Comparison of ENCODE assay signal across 26 cellular contexts in the genomic region with DNA sequence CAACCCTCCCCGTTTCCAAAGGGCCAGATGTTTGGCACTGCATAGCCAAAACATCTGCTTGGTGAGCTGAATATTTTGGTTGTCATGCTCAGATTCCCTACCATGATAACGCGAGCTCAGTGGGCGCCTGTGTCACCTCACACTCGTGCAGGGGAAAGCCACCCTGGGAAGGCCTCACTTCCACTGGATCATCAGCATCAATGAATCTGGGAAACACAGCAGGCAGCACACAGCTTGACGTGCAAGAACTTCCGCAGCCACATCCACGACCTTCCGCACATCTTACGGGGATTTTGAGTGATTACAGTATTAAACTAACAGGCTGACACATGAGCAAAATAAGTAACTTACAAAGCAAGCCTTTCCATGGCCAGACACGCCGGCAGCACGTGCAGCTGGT. TPM values are rescaled to one million over a fixed set of nuclear protein-coding genes. Genes with fewer than 3 reads are reported as not detected.
"Had no signal": no experiment of that assay in that cellular context is flagged by ENCODE, and none has a peak within 500 bp of the region (broad histone marks: within the 10 kb centered on the region; RNA-seq: fewer than 3 reads in every experiment).

No MANE protein-coding gene starts in this region.

- H3K4me3 Mint-ChIP-seq: activated B cell treated with CpG ODN at 0.5 μM for 24 hours; activated CD8-positive, alpha-beta T cell treated with anti-CD3 and anti-CD28 coated beads for 36 hours; dendritic cell treated with granulocyte-macrophage colony-stimulating factor and Interleukin-4, amounts not matched to agents 40 ng/mL and 50 ng/mL, for 4 days; endodermal cell; natural killer cell treated with Interleukin-12 subunit alpha and Interleukin-12 subunit beta and Interleukin-15 and Interleukin-18, amount 100 ng/mL, for 72 hours; T-helper 1 cell treated with Interleukin-12 subunit alpha and Interleukin-12 subunit beta and Interleukin-4 antibody, amounts not matched to agents 30 μg/mL and 1 μg/mL, for 36 hours; type B pancreatic cell had no signal

- H3K9me3 ChIP-seq: mucosa of descending colon, thoracic aorta, uterus had no signal

- H3K9me3 Mint-ChIP-seq: activated T-helper 2 cell treated with anti-CD3 and anti-CD28 coated beads, Interferon-gamma antibody, Interleukin-2, Interleukin-4, amounts not matched to agents 10 μg/mL and 5 μg/mL and 100 μg/mL, durations not matched to agents 14 hours and 24 hours and 36 hours; dendritic cell treated with granulocyte-macrophage colony-stimulating factor and Interleukin-4, amounts not matched to agents 40 ng/mL and 50 ng/mL, for 4 days; natural killer cell treated with Interleukin-12 subunit alpha and Interleukin-12 subunit beta and Interleukin-15 and Interleukin-18, amount 100 ng/mL, for 72 hours; type B pancreatic cell had no signal

- H3K27ac Mint-ChIP-seq: activated B cell treated with CpG ODN at 0.5 μM for 24 hours; activated CD8-positive, alpha-beta T cell treated with anti-CD3 and anti-CD28 coated beads for 36 hours; activated naive CD4-positive, alpha-beta T cell treated with anti-CD3 and anti-CD28 coated beads, Interleukin-2, amount 50 U/mL, for 72 hours; activated T-helper 2 cell treated with anti-CD3 and anti-CD28 coated beads, Interferon-gamma antibody, Interleukin-2, Interleukin-4, amounts not matched to agents 10 μg/mL and 5 μg/mL and 100 μg/mL, durations not matched to agents 14 hours and 24 hours and 36 hours; dendritic cell treated with granulocyte-macrophage colony-stimulating factor and Interleukin-4, amounts not matched to agents 40 ng/mL and 50 ng/mL, for 4 days; endodermal cell; natural killer cell treated with Interleukin-12 subunit alpha and Interleukin-12 subunit beta and Interleukin-15 and Interleukin-18, amount 100 ng/mL, for 72 hours; T-helper 1 cell treated with Interleukin-12 subunit alpha and Interleukin-12 subunit beta and Interleukin-4 antibody, amounts not matched to agents 30 μg/mL and 1 μg/mL, for 36 hours; type B pancreatic cell had no signal

- DNase-seq: activated B cell treated with CpG ODN at 0.5 μM for 24 hours; activated CD4-positive, alpha-beta T cell treated with anti-CD3 and anti-CD28 coated beads, Interleukin-2, amount 50 U/mL, for 1 hour; activated CD8-positive, alpha-beta T cell treated with anti-CD3 and anti-CD28 coated beads for 36 hours; activated T-cell treated with anti-CD3 and anti-CD28 coated beads, Interleukin-2, amount 50 U/mL, for 48 hours; anterior cingulate cortex; central memory CD4-positive, alpha-beta T cell; endodermal cell; foreskin melanocyte; heart right ventricle; kidney glomerular epithelial cell; lower lobe of right lung; mucosa of descending colon; stimulated activated CD4-positive, alpha-beta T cell treated with anti-CD3 and anti-CD28 coated beads, Interleukin-2, amount 100 ng/mL, for 48 hours; stimulated activated naive CD4-positive, alpha-beta T cell treated with Interleukin-2 at 50 U/mL for 16 hours; T-helper 9 cell; uterus had no signal

- H3K27me3 ChIP-seq: right atrium auricular region had no signal

- H3K27ac ChIP-seq: heart right ventricle, lower lobe of right lung, right atrium auricular region, thoracic aorta, uterus had no signal

- H3K36me3 Mint-ChIP-seq: natural killer cell treated with Interleukin-12 subunit alpha and Interleukin-12 subunit beta and Interleukin-15 and Interleukin-18, amount 100 ng/mL, for 72 hours; type B pancreatic cell had no signal

- H3K4me1 Mint-ChIP-seq: activated B cell treated with CpG ODN at 0.5 μM for 24 hours, endodermal cell had no signal

- H3K36me3 ChIP-seq: heart right ventricle, lower lobe of right lung, right atrium auricular region, thoracic aorta, uterus had no signal

- FAIRE-seq: TTC549 had no signal

- H3K4me3 ChIP-seq: heart right ventricle, lower lobe of right lung, mucosa of descending colon, right atrium auricular region, thoracic aorta, uterus had no signal

- H3K4me1 ChIP-seq: heart right ventricle, right atrium auricular region, uterus had no signal

RNA-seq across cellular contexts. Expression of a gene that starts 54.7 kb away (rescaled TPM):
- total RNA-seq: activated B cell treated with CpG ODN at 0.5 μM for 24 hours; activated CD8-positive, alpha-beta T cell treated with anti-CD3 and anti-CD28 coated beads for 36 hours; activated naive CD4-positive, alpha-beta T cell treated with anti-CD3 and anti-CD28 coated beads, Interleukin-2, amount 50 U/mL, for 72 hours; activated T-helper 2 cell treated with anti-CD3 and anti-CD28 coated beads, Interferon-gamma antibody, Interleukin-2, Interleukin-4, amounts not matched to agents 10 μg/mL and 5 μg/mL and 100 μg/mL, durations not matched to agents 14 hours and 24 hours and 36 hours; endodermal cell; myocyte; natural killer cell treated with Interleukin-12 subunit alpha and Interleukin-12 subunit beta and Interleukin-15 and Interleukin-18, amount 100 ng/mL, for 72 hours had no signal
